8 cellular contexts compared by ENCODE assay signal in the genomic region with DNA sequence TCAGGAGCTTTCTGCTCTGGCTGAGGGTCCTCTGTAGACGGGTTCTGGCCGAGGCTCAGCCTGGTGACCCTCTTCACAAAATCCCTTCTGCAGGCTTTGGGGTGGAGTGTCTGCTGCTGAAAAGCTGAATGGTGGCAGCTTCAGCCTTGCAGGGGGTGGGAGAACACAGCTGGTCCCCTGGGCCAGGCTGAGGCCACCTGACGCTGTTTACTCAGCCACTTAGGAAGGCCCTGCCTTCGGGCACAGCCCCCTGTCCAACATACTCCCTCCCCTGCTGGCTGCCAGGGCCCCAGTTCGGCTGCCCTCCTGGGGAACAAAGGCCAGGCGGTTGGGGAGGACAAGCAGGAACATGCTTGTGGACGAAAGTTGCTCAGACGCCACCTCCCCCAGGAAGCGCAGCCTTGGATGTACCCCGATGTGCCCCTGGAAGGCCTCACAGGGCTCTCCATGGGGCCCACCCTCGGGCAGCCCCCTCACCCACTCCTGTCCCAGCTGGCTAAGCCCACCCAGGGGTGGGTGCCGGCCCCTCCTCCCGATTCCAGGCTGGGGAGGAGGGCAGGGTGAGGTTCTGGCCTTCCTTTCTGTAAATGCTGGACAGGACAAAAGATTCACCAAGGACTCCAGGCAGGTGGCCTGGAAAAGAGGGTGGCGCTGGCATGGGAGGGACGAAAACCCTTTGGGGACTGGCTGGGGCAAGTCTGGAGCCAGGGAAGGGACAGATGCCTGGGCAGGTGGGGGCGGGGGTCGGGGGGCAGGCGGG. TPM values are rescaled to one million over a fixed set of nuclear protein-coding genes. Genes with fewer than 3 reads are reported as not detected.
A peak's percentile ranks its signal among the peaks of the same experiment; 100 is the strongest.
DNase-seq lines count a peak whose midpoint lies in the region; TF ChIP-seq lines count a peak whose summit lies in the region.

A gene (minus strand): TSS at position 130 of the 760 bp plus-strand sequence. CDS start 271 bp downstream, outside the sequence.

- H3K27me3 Mint-ChIP-seq in chondrocyte (ENCODE audit: low read depth) (no peaks in the 10 kb centered on the region), endothelial cell (ENCODE audit: unreplicated experiment) (peaks cover 9% of the 10 kb centered on the region)

- H3K27ac Mint-ChIP-seq in chondrocyte (ENCODE audit: unreplicated experiment): no peak within 1 kb of the TSS
- H3K27ac Mint-ChIP-seq in endothelial cell (ENCODE audit: unreplicated experiment): no peak within 1 kb of the TSS

- H3K9me3 Mint-ChIP-seq in chondrocyte (ENCODE audit: low read depth): no peaks in the 10 kb centered on the region
- no peaks in the 10 kb centered on the region for H3K9me3 Mint-ChIP-seq in endothelial cell (ENCODE audit: unreplicated experiment)

- no peaks in the 10 kb centered on the region for H3K4me1 Mint-ChIP-seq in chondrocyte (ENCODE audit: low read depth)
- peaks cover 12% of the 10 kb centered on the region for H3K4me1 Mint-ChIP-seq in endothelial cell (ENCODE audit: unreplicated experiment)

- H3K36me3 Mint-ChIP-seq in chondrocyte (ENCODE audit: low read depth): no peaks in the 10 kb centered on the region
- peaks cover 4% of the 10 kb centered on the region for H3K36me3 Mint-ChIP-seq in endothelial cell (ENCODE audit: low read depth, unreplicated experiment)

- peak within 1 kb of the TSS; percentile 82 for H3K27ac ChIP-seq in epithelial cell of prostate

- TF ChIP-seq CTCF in chondrocyte (IDR thresholded peaks at IDR 0.05) (no peak), endothelial cell (IDR thresholded peaks at IDR 0.05; ENCODE audit: unreplicated experiment) (no peak)

- H3K4me3 Mint-ChIP-seq in chondrocyte (ENCODE audit: unreplicated experiment) (no peak within 1 kb of the TSS), endothelial cell (ENCODE audit: unreplicated experiment) (no peak within 1 kb of the TSS)

- DNase-seq in DMS 273 treated with DMSO at 0.1 percent for 48 hours (lab: John Stamatoyannopoulos, UW) (peak; percentile 39), NCI-H345 treated with DMSO at 0.1 percent for 48 hours (lab: John Stamatoyannopoulos, UW; ENCODE audit: unreplicated experiment) (peak; percentile 66), epithelial cell of prostate (ENCODE audit: low read depth, low spot score) (no peak), pons (ENCODE audit: low spot score) (peak; percentile 64), chondrocyte (ENCODE audit: low spot score) (no peak), endothelial cell (ENCODE audit: low spot score) (no peak), AG08395 (ENCODE audit: low spot score) (no peak), dermis blood vessel endothelial cell (no peak)

RNA-seq across cellular contexts. Expression of the gene that starts here (rescaled TPM):
- total RNA-seq in chondrocyte: not detected in 3 replicates
- total RNA-seq in endothelial cell (ENCODE audit: unreplicated experiment): 0.31 TPM
- 0.28 and 0.51 TPM in 2 replicates for total RNA-seq in dermis blood vessel endothelial cell

Comparison
In these comparisons a context has a peak if more than half of its experiments do, and no peak if none do; other contexts are left out.
1. DNase-seq: peak in DMS 273 treated with DMSO at 0.1 percent for 48 hours (single experiment), NCI-H345 treated with DMSO at 0.1 percent for 48 hours (single experiment) and pons (single experiment); none in epithelial cell of prostate (single experiment), chondrocyte (single experiment), endothelial cell (single experiment), AG08395 (single experiment) and dermis blood vessel endothelial cell (single experiment).